Comparison of ENCODE assay signal across 26 cellular contexts in genomic region chr3:133629146-133629545, GRCh38.
"Had no signal": no experiment of that assay in that cellular context is flagged by ENCODE, and none has a peak within 500 bp of the region (broad histone marks: within the 10 kb centered on the region; RNA-seq: fewer than 3 reads in every experiment).

No MANE protein-coding gene starts in this region.

- H3K27ac ChIP-seq: adrenal gland, Peyer's patch, RWPE1, SJCRH30 had no signal

- H3K36me3 ChIP-seq: adrenal gland had no signal

- H3K9me3 Mint-ChIP-seq: activated CD4-positive, alpha-beta T cell treated with anti-CD3 and anti-CD28 coated beads, Interleukin-2, amount 10 ng/mL, durations not matched to agents 24 days and 14 days; activated CD8-positive, alpha-beta T cell treated with anti-CD3 and anti-CD28 coated beads for 36 hours; activated naive CD8-positive, alpha-beta T cell treated with anti-CD3 and anti-CD28 coated beads, Interleukin-2, amount 10 ng/mL, durations not matched to agents 7 days and 5 days; activated T-cell treated with anti-CD3 and anti-CD28 coated beads, Interleukin-2, amount 50 U/mL, for 72 hours had no signal

- FAIRE-seq: bronchial epithelial cell had no signal

- H3K4me3 Mint-ChIP-seq: activated CD4-positive, alpha-beta T cell treated with anti-CD3 and anti-CD28 coated beads, Interleukin-2, amount 10 ng/mL, durations not matched to agents 24 days and 14 days; activated CD8-positive, alpha-beta T cell treated with anti-CD3 and anti-CD28 coated beads for 36 hours; activated naive CD8-positive, alpha-beta T cell treated with anti-CD3 and anti-CD28 coated beads, Interleukin-2, amount 10 ng/mL, durations not matched to agents 7 days and 5 days had no signal

- H3K4me1 ChIP-seq: adrenal gland, Peyer's patch, SJCRH30 had no signal

- ATAC-seq: activated CD4-positive, CD25-positive, alpha-beta regulatory T cell treated with anti-CD3 and anti-CD28 coated beads, Interleukin-2, amount 50 U/mL, for 24 hours; activated CD8-positive, alpha-beta T cell treated with anti-CD3 and anti-CD28 coated beads for 36 hours; activated T-cell treated with anti-CD3 and anti-CD28 coated beads, Interleukin-2, amount 50 U/mL, for 72 hours; SK-N-SH treated with all-trans-retinoic acid at 6 μM for 48 hours had no signal

- H3K27me3 ChIP-seq: adrenal gland, Peyer's patch, SJCRH30 had no signal

- H3K4me3 ChIP-seq: adrenal gland, Peyer's patch, SJCRH30 had no signal

- DNase-seq: activated CD4-positive, alpha-beta T cell treated with anti-CD3 and anti-CD28 coated beads, Interleukin-2, amount 10 ng/mL, durations not matched to agents 24 days and 14 days; activated CD8-positive, alpha-beta memory T cell treated with anti-CD3 and anti-CD28 coated beads, Interleukin-2, amount 50 U/mL, for 4 hours; activated CD8-positive, alpha-beta T cell treated with anti-CD3 and anti-CD28 coated beads for 36 hours; activated naive CD4-positive, alpha-beta T cell treated with anti-CD3 and anti-CD28 coated beads, Interleukin-2, amount 50 U/mL, for 16 hours; activated naive CD8-positive, alpha-beta T cell treated with anti-CD3 and anti-CD28 coated beads, Interleukin-2, amount 10 ng/mL, durations not matched to agents 7 days and 5 days; activated T-cell treated with anti-CD3 and anti-CD28 coated beads, Interleukin-2, amount 50 U/mL, for 72 hours; adrenal gland; anterior cingulate cortex; central memory CD4-positive, alpha-beta T cell; KBM-7; NCI-H1092; NCI-H1417; NCI-H1930; NCI-H2171; NCI-H2227 treated with DMSO at 0.1 percent for 48 hours; NCI-H446 treated with DMSO at 0.1 percent for 48 hours; NCI-H524 treated with DMSO at 0.1 percent for 48 hours; NCI-H82; Peyer's patch; Right ventricle myocardium superior; SJCRH30; SW 1271 had no signal

- H3K27ac Mint-ChIP-seq: activated CD8-positive, alpha-beta T cell treated with anti-CD3 and anti-CD28 coated beads for 36 hours had no signal

- H3K27me3 Mint-ChIP-seq: activated CD4-positive, alpha-beta T cell treated with anti-CD3 and anti-CD28 coated beads, Interleukin-2, amount 10 ng/mL, durations not matched to agents 24 days and 14 days; activated CD8-positive, alpha-beta T cell treated with anti-CD3 and anti-CD28 coated beads for 36 hours; activated naive CD8-positive, alpha-beta T cell treated with anti-CD3 and anti-CD28 coated beads, Interleukin-2, amount 10 ng/mL, durations not matched to agents 7 days and 5 days had no signal

- H3K9me3 ChIP-seq: adrenal gland, Peyer's patch, SJCRH30 had no signal
